8 cellular contexts compared by ENCODE assay signal in the genomic region with DNA sequence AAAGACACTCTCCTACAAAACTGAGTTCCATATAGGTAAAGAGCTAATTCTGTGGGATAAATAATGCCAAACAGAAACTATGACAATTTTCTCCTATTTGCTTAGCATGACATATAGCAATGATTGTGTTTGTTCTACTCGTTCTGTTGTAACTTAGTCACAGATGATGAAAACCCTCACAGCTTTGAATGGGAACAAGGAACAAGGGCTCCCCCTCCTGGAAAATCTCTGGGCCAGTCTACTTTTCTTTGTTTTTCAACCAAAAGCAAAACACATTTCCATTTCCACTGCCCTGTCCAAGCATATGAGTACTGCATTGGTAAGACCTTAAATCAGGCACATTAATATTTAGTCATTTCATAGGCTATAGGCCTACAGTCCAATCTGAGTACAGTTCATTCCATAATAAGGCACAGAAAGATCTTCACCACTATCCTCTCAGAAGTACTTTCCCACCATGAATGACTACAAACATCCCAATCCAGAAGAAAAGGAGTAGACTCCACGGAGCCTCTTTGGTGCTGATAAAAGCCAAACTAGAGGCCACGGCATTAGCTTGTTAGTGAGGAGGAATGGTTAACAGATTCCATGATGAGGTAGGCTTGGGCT.
DNase-seq lines count a peak whose midpoint lies in the region; ATAC-seq and TF ChIP-seq lines count a peak whose summit lies in the region.

No MANE protein-coding gene starts in this region.

- in situ Hi-C loops in GM13977 (cut with MboI; ENCODE audit: low pct_unique_long_range_greater_than_20kb, low sequenced_read_pairs, unreplicated experiment) = no loop called here
- in situ Hi-C loops in brain microvascular endothelial cell (cut with HindIII; ENCODE audit: low pct_ligation_motif_present, low sequenced_read_pairs) = no loop called here

- H3K27me3 ChIP-seq in brain microvascular endothelial cell (replicated peaks) (no peaks in the 10 kb centered on the region), stomach (no peaks in the 10 kb centered on the region)

- WGBS in stomach, 5 donors = 23 to 47% (median 33%) methylated on average over 3 of the region's 3 CpGs

- no peak for TF ChIP-seq EP300 in stomach (IDR thresholded peaks at IDR 0.05)

- H3K4me1 ChIP-seq in stomach = peaks cover 0 to 32% (median 10%) of the 10 kb centered on the region in 4 donors

- ATAC-seq in GM19467 (IDR thresholded peaks at IDR 0.05; ENCODE audit: unreplicated experiment) = no peak

- DNase-seq in Ammon's horn (ENCODE audit: low spot score) (peak; percentile 74), GM13977 (ENCODE audit: low spot score) (no peak), NCI-H82 (lab: John Stamatoyannopoulos, UW) (peak; percentile 63), brain microvascular endothelial cell (peak; percentile 79), islet precursor cell (peak; percentile 61), stomach (no peak), cortex of kidney (lab: John Stamatoyannopoulos, UW) (no peak)

- no peak for TF ChIP-seq POLR2A in stomach (IDR thresholded peaks at IDR 0.05)

- H3K4me3 ChIP-seq in brain microvascular endothelial cell (ENCODE audit: low read depth, low read length) = no peak overlapping the region
- no peak overlapping the region for H3K4me3 ChIP-seq in stomach

- TF ChIP-seq CTCF in GM13977 (IDR thresholded peaks at IDR 0.05; ENCODE audit: extremely low read depth, insufficient read depth, missing control alignments) (peak; percentile 43), brain microvascular endothelial cell (IDR thresholded peaks at IDR 0.05; ENCODE audit: low read depth, low read length, missing control alignments) (peak; percentile 83), stomach (IDR thresholded peaks at IDR 0.05) (peak in 4 of 7 experiments; percentile 19 to 44 (median 22))

- H3K36me3 ChIP-seq in brain microvascular endothelial cell (replicated peaks) (no peaks in the 10 kb centered on the region), stomach (no peaks in the 10 kb centered on the region)

- intact Hi-C loops in stomach (cut with DNase I; ENCODE audit: low total_unique reads) = no loop called here

- H3K27ac ChIP-seq in brain microvascular endothelial cell (no peak overlapping the region), stomach (peak overlapping the region in 2 of 5 donors; percentile 35 to 49)

- H3K9me3 ChIP-seq in stomach = no peaks in the 10 kb centered on the region

Comparison
In these comparisons a context has a peak if more than half of its experiments do, and no peak if none do; other contexts are left out.
1. DNase-seq: peak in Ammon's horn (single experiment), NCI-H82 (single experiment), brain microvascular endothelial cell (single experiment) and islet precursor cell (single experiment); none in GM13977 (single experiment), stomach (single experiment) and cortex of kidney (single experiment).
2. CTCF ChIP-seq: peak in every context shown above with its lines; median percentile 83 in brain microvascular endothelial cell; 43 in GM13977; 22 in stomach.